Comparison of ENCODE assay signal across 15 cellular contexts in the genomic region with DNA sequence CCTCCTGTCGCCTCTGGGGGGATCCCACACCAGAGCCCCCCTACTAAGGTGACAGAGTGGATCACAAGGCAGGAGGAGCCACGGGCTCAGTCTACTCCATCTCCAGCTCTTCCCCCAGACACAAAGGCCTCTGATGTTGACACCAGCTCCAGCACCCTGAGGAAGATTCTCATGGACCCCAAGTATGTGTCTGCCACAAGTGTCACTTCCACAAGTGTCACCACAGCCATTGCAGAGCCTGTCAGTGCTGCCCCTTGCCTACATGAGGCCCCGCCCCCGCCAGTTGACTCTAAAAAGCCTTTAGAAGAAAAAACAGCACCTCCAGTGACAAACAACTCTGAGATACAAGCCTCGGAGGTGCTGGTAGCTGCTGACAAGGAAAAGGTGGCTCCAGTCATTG.
"Had no signal": no experiment of that assay in that cellular context is flagged by ENCODE, and none has a peak within 500 bp of the region (broad histone marks: within the 10 kb centered on the region; RNA-seq: fewer than 3 reads in every experiment).

No MANE protein-coding gene starts in this region.

- ATAC-seq: activated CD4-positive, alpha-beta T cell treated with anti-CD3 and anti-CD28 coated beads for 36 hours; left lobe of liver; SK-N-SH treated with all-trans-retinoic acid at 6 μM for 48 hours; T-cell; WTC11 had no signal

- H3K4me3 ChIP-seq: adrenal gland, esophagus squamous epithelium had no signal

- H3K9me3 Mint-ChIP-seq: activated T-helper 1 cell treated with anti-CD3 and anti-CD28 coated beads, Interleukin-12 subunit alpha, Interleukin-12 subunit beta, Interleukin-2, Interleukin-4 antibody, amounts not matched to agents 30 ng/mL and 10 ng/mL and 1 ng/mL, durations not matched to agents 14 hours and 24 hours and 36 hours; dendritic cell treated with granulocyte-macrophage colony-stimulating factor and Interleukin-4, amounts not matched to agents 40 ng/mL and 50 ng/mL, for 4 days; stimulated activated naive CD8-positive, alpha-beta T cell treated with anti-CD3 and anti-CD28 coated beads, Interleukin-15, Interleukin-2, amounts not matched to agents 100 ng/mL and 50 ng/mL, for 24 hours; T-cell; WTC11 had no signal

- H3K4me3 Mint-ChIP-seq: activated CD4-positive, alpha-beta T cell treated with anti-CD3 and anti-CD28 coated beads for 36 hours; activated T-helper 1 cell treated with anti-CD3 and anti-CD28 coated beads, Interleukin-12 subunit alpha, Interleukin-12 subunit beta, Interleukin-2, Interleukin-4 antibody, amounts not matched to agents 30 ng/mL and 10 ng/mL and 1 ng/mL, durations not matched to agents 14 hours and 24 hours and 36 hours; dendritic cell treated with granulocyte-macrophage colony-stimulating factor and Interleukin-4, amounts not matched to agents 40 ng/mL and 50 ng/mL, for 4 days; nephron progenitor cell; stimulated activated naive CD8-positive, alpha-beta T cell treated with anti-CD3 and anti-CD28 coated beads, Interleukin-15, Interleukin-2, amounts not matched to agents 100 ng/mL and 50 ng/mL, for 24 hours; T-cell; WTC11 had no signal

- H3K9me3 ChIP-seq: adrenal gland, esophagus squamous epithelium had no signal

- H3K27ac Mint-ChIP-seq: activated T-helper 1 cell treated with anti-CD3 and anti-CD28 coated beads, Interleukin-12 subunit alpha, Interleukin-12 subunit beta, Interleukin-2, Interleukin-4 antibody, amounts not matched to agents 30 ng/mL and 10 ng/mL and 1 ng/mL, durations not matched to agents 14 hours and 24 hours and 36 hours; dendritic cell treated with granulocyte-macrophage colony-stimulating factor and Interleukin-4, amounts not matched to agents 40 ng/mL and 50 ng/mL, for 4 days; WTC11 had no signal

- H3K4me1 Mint-ChIP-seq: nephron progenitor cell, T-cell had no signal

- H3K27ac ChIP-seq: adrenal gland, esophagus squamous epithelium had no signal

- DNase-seq: activated CD4-positive, alpha-beta T cell treated with anti-CD3 and anti-CD28 coated beads for 36 hours; adrenal gland; effector CD8-positive, alpha-beta T cell; esophagus squamous epithelium; hypothalamus; nephron progenitor cell; occipital lobe; T-cell; trophoblast cell had no signal

- H3K27me3 ChIP-seq: adrenal gland, esophagus squamous epithelium had no signal

- H3K27me3 Mint-ChIP-seq: activated CD4-positive, alpha-beta T cell treated with anti-CD3 and anti-CD28 coated beads for 36 hours; dendritic cell treated with granulocyte-macrophage colony-stimulating factor and Interleukin-4, amounts not matched to agents 40 ng/mL and 50 ng/mL, for 4 days; stimulated activated naive CD8-positive, alpha-beta T cell treated with anti-CD3 and anti-CD28 coated beads, Interleukin-15, Interleukin-2, amounts not matched to agents 100 ng/mL and 50 ng/mL, for 24 hours; T-cell had no signal
